Comparison of ENCODE assay signal across 28 cellular contexts in genomic region chr4:92646826-92647225, GRCh38.
A peak's percentile ranks its signal among the peaks of the same experiment; 100 is the strongest.
DNase-seq lines count a peak whose midpoint lies in the region; ATAC-seq, FAIRE-seq and TF ChIP-seq lines count a peak whose summit lies in the region.
"Had no signal": no experiment of that assay in that cellular context is flagged by ENCODE, and none has a peak within 500 bp of the region (broad histone marks: within the 10 kb centered on the region; RNA-seq: fewer than 3 reads in every experiment).

No MANE protein-coding gene starts in this region.

- H3K36me3 Mint-ChIP-seq in type B pancreatic cell = no peaks in the 10 kb centered on the region
- H3K36me3 Mint-ChIP-seq: IgD-negative memory B cell had no signal

- no peaks in the 10 kb centered on the region for H3K9me1 ChIP-seq in keratinocyte (ENCODE audit: control insufficient read depth, extremely low read depth, insufficient read depth, low read length)

- H3K27ac Mint-ChIP-seq in type B pancreatic cell = no peak overlapping the region
- H3K27ac Mint-ChIP-seq: CD4-positive, alpha-beta T cell; IgD-negative memory B cell had no signal

- no peak overlapping the region for H3K4me2 ChIP-seq in A549
- H3K4me2 ChIP-seq in GM12878 (ENCODE audit: control insufficient read depth, insufficient read depth) = no peak overlapping the region
- H3K4me2 ChIP-seq in keratinocyte (ENCODE audit: control insufficient read depth, extremely low read depth, insufficient read depth, low read depth, low read length) = no peak overlapping the region
- H3K4me2 ChIP-seq: BLaER1 treated with 17β-estradiol and CSF1 and Interleukin-3, amounts not matched to agents 10 nM and 100 nM; PC-9 had no signal

- 30% methylated on average over 2 of the region's 2 CpGs for WGBS in A549 (ENCODE audit: missing lambda C conversion rate)
- WGBS in GM12878 (ENCODE audit: insufficient coverage, insufficient replicate concordance, low lambda C conversion rate, missing lambda C conversion rate) = 52% methylated on average over 2 of the region's 2 CpGs

- FAIRE-seq in A549 (lab: Jason Lieb, UNC) = peak; percentile 23
- peak; percentile 76 for FAIRE-seq in GM12892 (lab: Jason Lieb, UNC)
- FAIRE-seq in GM12878 (lab: Jason Lieb, UNC) = peak; percentile 7
- FAIRE-seq in keratinocyte (lab: Jason Lieb, UNC) = peak; percentile 17
- FAIRE-seq: GM19239 had no signal

- no peak overlapping the region for H3K4me3 Mint-ChIP-seq in type B pancreatic cell
- H3K4me3 Mint-ChIP-seq: CD4-positive, alpha-beta T cell; IgD-negative memory B cell had no signal

- in situ Hi-C loops in GM12878 (cut with MboI) = no loop called here

- H3K9me3 ChIP-seq in A549 (no peaks in the 10 kb centered on the region), GM12878 (replicated peaks; ENCODE audit: control insufficient read depth, insufficient read depth, low read length) (no peaks in the 10 kb centered on the region), keratinocyte (ENCODE audit: control insufficient read depth, low read depth, low read length) (no peaks in the 10 kb centered on the region)
- H3K9me3 ChIP-seq: BLaER1 treated with 17β-estradiol and CSF1 and Interleukin-3, amounts not matched to agents 10 nM and 100 nM; SJCRH30 had no signal

- H3K9ac ChIP-seq in GM12878 (ENCODE audit: control insufficient read depth, insufficient read depth, low read length) (no peak overlapping the region), keratinocyte (ENCODE audit: control insufficient read depth, extremely low read depth, insufficient read depth, low read length) (no peak overlapping the region)
- H3K9ac ChIP-seq: BLaER1 treated with 17β-estradiol and CSF1 and Interleukin-3, amounts not matched to agents 10 nM and 100 nM; GM23248 had no signal

- H3K9me3 Mint-ChIP-seq in type B pancreatic cell = no peaks in the 10 kb centered on the region

- POLR2A ChIA-PET in A549 (lab: Yijun Ruan, JAX) (no interaction called here), GM12878 (lab: Charles Lee) (no interaction called here)

- dilution Hi-C loops in keratinocyte (cut with MboI; ENCODE audit: extremely low pct_ligation_motif_present, low sequenced_read_pairs) = no loop called here

- TF ChIP-seq CTCF in A549 (IDR thresholded peaks at IDR 0.05) (no peak), GM12878 (IDR thresholded peaks at IDR 0.05 in 2 of 3, conservative IDR thresholded peaks at IDR 0.05 in 1 of 3; ENCODE audit: control insufficient read depth in 2 of 3, extremely low read depth in 1 of 3, insufficient read depth in 1 of 3, low read depth in 3 of 3, low read length in 3 of 3) (no peak), keratinocyte (optimal IDR thresholded peaks at IDR 0.05 in 1 of 3, IDR thresholded peaks at IDR 0.05 in 1 of 3, conservative IDR thresholded peaks at IDR 0.05 in 1 of 3; ENCODE audit: extremely low read depth in 1 of 3, insufficient read depth in 2 of 3, low read length in 3 of 3) (no peak), type B pancreatic cell (conservative IDR thresholded peaks at IDR 0.05) (no peak)

- no peak for DNase-seq in A549 (ENCODE audit: low read depth in 1 of 2, low spot score in 1 of 2)
- DNase-seq in GM12892 (ENCODE audit: insufficient read length) = no peak
- no peak for DNase-seq in GM12878 (ENCODE audit: low read depth, low spot score)
- DNase-seq in keratinocyte (ENCODE audit: low read depth, low spot score) = no peak
- DNase-seq in activated T-cell treated with anti-CD3 and anti-CD28 coated beads, Interleukin-2, amount 50 U/mL, for 1 hour = no peak
- DNase-seq in activated CD8-positive, alpha-beta memory T cell treated with anti-CD3 and anti-CD28 coated beads, Interleukin-2, amount 50 U/mL, for 48 hours = no peak
- DNase-seq in NAMALWA (ENCODE audit: low spot score) = no peak
- no peak for DNase-seq in type B pancreatic cell (ENCODE audit: extremely low spot score, unreplicated experiment)
- DNase-seq: AML-193; CD4-positive, alpha-beta T cell; DMS53; GM23248; H7; MV-4-11; NCI-H1105 treated with DMSO at 0.1 percent for 48 hours; NCI-H146; NCI-H1930; NCI-H524; NCI-H774; NK-92 treated with Interleukin-12 subunit alpha and Interleukin-12 subunit beta, amount 100 ng/mL, for 24 hours; PC-9; SJCRH30 had no signal

- no TSS peak for BruUV-seq in GM12878 (replicated peaks; lab: Mats Ljungman, UMichigan)

- H3K4me1 Mint-ChIP-seq in type B pancreatic cell (ENCODE audit: unreplicated experiment) = no peaks in the 10 kb centered on the region
- H3K4me1 Mint-ChIP-seq: IgD-negative memory B cell had no signal

- RAD21 ChIA-PET in GM12878 (lab: Charles Lee; ENCODE audit: unreplicated experiment) = no interaction called here

- no peaks in the 10 kb centered on the region for H3K36me3 ChIP-seq in GM12878 (ENCODE audit: control insufficient read depth in 2 of 2, insufficient read depth in 2 of 2, low read length in 1 of 2)
- no peaks in the 10 kb centered on the region for H3K36me3 ChIP-seq in keratinocyte (ENCODE audit: control insufficient read depth in 2 of 2, extremely low read depth in 1 of 2, insufficient read depth in 2 of 2, low read length in 2 of 2)
- H3K36me3 ChIP-seq: BLaER1 treated with 17β-estradiol and CSF1 and Interleukin-3, amounts not matched to agents 10 nM and 100 nM; SJCRH30 had no signal

- H3K27me3 ChIP-seq in GM12878 (replicated peaks in 1 of 2; ENCODE audit: control insufficient read depth in 2 of 2, insufficient read depth in 2 of 2, low read length in 1 of 2) = no peaks in the 10 kb centered on the region
- no peaks in the 10 kb centered on the region for H3K27me3 ChIP-seq in keratinocyte (ENCODE audit: control insufficient read depth, extremely low read depth, insufficient read depth, low read length)
- H3K27me3 ChIP-seq: BLaER1 treated with 17β-estradiol and CSF1 and Interleukin-3, amounts not matched to agents 10 nM and 100 nM; SJCRH30 had no signal

- H2AFZ ChIP-seq in GM12878 (ENCODE audit: control insufficient read depth, low read depth, low read length) = no peak overlapping the region
- H2AFZ ChIP-seq in keratinocyte (ENCODE audit: control insufficient read depth, low read length) = peak overlapping the region; percentile 47
- H2AFZ ChIP-seq: GM23248, PC-9 had no signal

- intact Hi-C loops in GM12878 (cut with micrococcal nuclease; ENCODE audit: unreplicated experiment) = no loop called here

- no peaks in the 10 kb centered on the region for H3K27me3 Mint-ChIP-seq in type B pancreatic cell
- H3K27me3 Mint-ChIP-seq: CD4-positive, alpha-beta T cell; IgD-negative memory B cell had no signal

- H3K4me3 ChIP-seq in A549 (no peak overlapping the region), GM12878 (no peak overlapping the region), keratinocyte (ENCODE audit: control insufficient read depth in 2 of 3, extremely low read depth in 1 of 3, insufficient read depth in 2 of 3, low read depth in 1 of 3, low read length in 3 of 3) (no peak overlapping the region)
- H3K4me3 ChIP-seq: BLaER1 treated with 17β-estradiol and CSF1 and Interleukin-3, amounts not matched to agents 10 nM and 100 nM; GM23248; PC-9; SJCRH30 had no signal

- CTCF ChIA-PET in A549 (lab: Yijun Ruan, JAX) (no interaction called here), GM12878 (lab: Yijun Ruan, JAX) (interaction anchor here (0.6 kb wide), 2 partner anchors 511 to 845 kb away, joined by 3 to 4 read pairs; no protein-coding TSS in a partner anchor)

- TF ChIP-seq EP300 in A549 (IDR thresholded peaks at IDR 0.05) (no peak), GM12878 (IDR thresholded peaks at IDR 0.05; ENCODE audit: borderline replicate concordance in 1 of 2, control insufficient read depth in 1 of 2, low read depth in 2 of 2, low read length in 2 of 2) (no peak)

- H3K4me1 ChIP-seq in A549 (no peaks in the 10 kb centered on the region), GM12878 (ENCODE audit: control insufficient read depth, insufficient read depth, low read length) (no peaks in the 10 kb centered on the region), keratinocyte (ENCODE audit: control insufficient read depth, extremely low read depth, insufficient read depth, low read length) (no peaks in the 10 kb centered on the region)
- H3K4me1 ChIP-seq: BLaER1 treated with 17β-estradiol and CSF1 and Interleukin-3, amounts not matched to agents 10 nM and 100 nM; SJCRH30 had no signal

- ATAC-seq in A549 (no peak), GM12878 (no peak)
- ATAC-seq: Right ventricle myocardium inferior, SK-N-SH treated with all-trans-retinoic acid at 6 μM for 48 hours had no signal

- H3K27ac ChIP-seq in A549 = no peak overlapping the region
- H3K27ac ChIP-seq in GM12878 (ENCODE audit: control insufficient read depth, insufficient read depth) = no peak overlapping the region
- H3K27ac ChIP-seq in keratinocyte (ENCODE audit: control insufficient read depth, insufficient read depth, low read length) = no peak overlapping the region
- H3K27ac ChIP-seq: BLaER1 treated with 17β-estradiol and CSF1 and Interleukin-3, amounts not matched to agents 10 nM and 100 nM; GM23248; HL-60; PC-9; SJCRH30 had no signal

- TF ChIP-seq RAD21 in A549 (conservative IDR thresholded peaks at IDR 0.05 in 1 of 2, IDR thresholded peaks at IDR 0.05 in 1 of 2) = no peak
- no peak for TF ChIP-seq RAD21 in GM12878 (IDR thresholded peaks at IDR 0.05; ENCODE audit: insufficient read depth, low read depth, low read length)

- H3K79me2 ChIP-seq in GM12878 (ENCODE audit: control insufficient read depth, insufficient read depth, low read length) (no peaks in the 10 kb centered on the region), keratinocyte (ENCODE audit: control insufficient read depth, insufficient read depth, low read length) (no peaks in the 10 kb centered on the region)

- no peaks in the 10 kb centered on the region for H4K20me1 ChIP-seq in GM12878 (ENCODE audit: control insufficient read depth, insufficient read depth)
- H4K20me1 ChIP-seq in keratinocyte (ENCODE audit: control insufficient read depth, extremely low read depth, insufficient read depth, low read length) = no peaks in the 10 kb centered on the region
- H4K20me1 ChIP-seq: BLaER1 treated with 17β-estradiol and CSF1 and Interleukin-3, amounts not matched to agents 10 nM and 100 nM had no signal

- TF ChIP-seq POLR2A in A549 (IDR thresholded peaks at IDR 0.05; ENCODE audit: low read length) = no peak
- TF ChIP-seq POLR2A in GM12892 (IDR thresholded peaks at IDR 0.05; ENCODE audit: low read depth, low read length) = no peak
- TF ChIP-seq POLR2A in GM12878 (IDR thresholded peaks at IDR 0.05; ENCODE audit: low read depth, low read length) = no peak

- SMC1A ChIA-PET in GM12878 (lab: Charles Lee; ENCODE audit: uncharacterized antibody, unreplicated experiment) = interaction anchor here (0.8 kb wide), 1 partner anchor 248 kb away, joined by 3 read pairs; no protein-coding TSS in a partner anchor

TF ChIP-seq in A549, 52 proteins besides CTCF, POLR2A, EP300 and RAD21 (continues in another document):
- TF ChIP-seq MYC (IDR thresholded peaks at IDR 0.05; ENCODE audit: borderline replicate concordance, low read length) = no peak
- no peak for TF ChIP-seq HOXB13 (CRISPR knock-in tag; IDR thresholded peaks at IDR 0.05; ENCODE audit: low read depth)
- no peak for TF ChIP-seq HOXA7 (CRISPR knock-in tag; IDR thresholded peaks at IDR 0.05)
- no peak for TF ChIP-seq ZNF302 (CRISPR knock-in tag; IDR thresholded peaks at IDR 0.05)
